35 cellular contexts compared by ENCODE assay signal in genomic region chr3:148262980-148263379, GRCh38.
"Had no signal": no experiment of that assay in that cellular context is flagged by ENCODE, and none has a peak within 500 bp of the region (broad histone marks: within the 10 kb centered on the region; RNA-seq: fewer than 3 reads in every experiment).

No MANE protein-coding gene starts in this region.

- H3K4me3 ChIP-seq: ascending aorta, breast epithelium had no signal

- H3K9me3 Mint-ChIP-seq: activated B cell treated with CpG ODN at 0.5 μM for 24 hours; activated CD4-positive, alpha-beta T cell treated with anti-CD3 and anti-CD28 coated beads, Interleukin-2, amount 10 ng/mL, durations not matched to agents 24 days and 14 days; activated naive CD4-positive, alpha-beta T cell treated with anti-CD3 and anti-CD28 coated beads, Interleukin-2, amount 10 ng/mL, durations not matched to agents 7 days and 5 days had no signal

- H3K36me3 ChIP-seq: ascending aorta, breast epithelium had no signal

- H3K4me1 Mint-ChIP-seq: activated B cell treated with CpG ODN at 0.5 μM for 24 hours; activated CD4-positive, alpha-beta memory T cell treated with anti-CD3 and anti-CD28 coated beads, Interleukin-2, amount 10 ng/mL, durations not matched to agents 7 days and 5 days; activated CD4-positive, alpha-beta T cell treated with anti-CD3 and anti-CD28 coated beads, Interleukin-2, amount 10 ng/mL, durations not matched to agents 24 days and 14 days; activated CD8-positive, alpha-beta memory T cell treated with anti-CD3 and anti-CD28 coated beads, Interleukin-2, amount 10 ng/mL, durations not matched to agents 7 days and 5 days; activated naive CD4-positive, alpha-beta T cell treated with anti-CD3 and anti-CD28 coated beads, Interleukin-2, amount 10 ng/mL, durations not matched to agents 7 days and 5 days; activated naive CD4-positive, alpha-beta T cell treated with anti-CD3 and anti-CD28 coated beads, Interleukin-2, amount 50 U/mL, for 24 hours; activated naive CD8-positive, alpha-beta T cell treated with anti-CD3 and anti-CD28 coated beads, Interleukin-2, amount 10 ng/mL, durations not matched to agents 7 days and 5 days; activated naive CD8-positive, alpha-beta T cell treated with anti-CD3 and anti-CD28 coated beads, Interleukin-2, amount 50 U/mL, for 24 hours had no signal

- H3K4me1 ChIP-seq: ascending aorta, breast epithelium had no signal

- H3K27ac Mint-ChIP-seq: activated B cell treated with CpG ODN at 0.5 μM for 24 hours; activated CD4-positive, alpha-beta memory T cell treated with anti-CD3 and anti-CD28 coated beads, Interleukin-2, amount 10 ng/mL, durations not matched to agents 7 days and 5 days; activated CD4-positive, alpha-beta T cell treated with anti-CD3 and anti-CD28 coated beads, Interleukin-2, amount 10 ng/mL, durations not matched to agents 24 days and 14 days; activated CD8-positive, alpha-beta memory T cell treated with anti-CD3 and anti-CD28 coated beads, Interleukin-2, amount 10 ng/mL, durations not matched to agents 7 days and 5 days; activated CD8-positive, alpha-beta T cell treated with anti-CD3 and anti-CD28 coated beads, Interleukin-2, amount 10 ng/mL, durations not matched to agents 7 days and 5 days; activated naive CD4-positive, alpha-beta T cell treated with anti-CD3 and anti-CD28 coated beads, Interleukin-2, amount 10 ng/mL, durations not matched to agents 7 days and 5 days; activated naive CD4-positive, alpha-beta T cell treated with anti-CD3 and anti-CD28 coated beads, Interleukin-2, amount 50 U/mL, for 24 hours; activated naive CD8-positive, alpha-beta T cell; activated naive CD8-positive, alpha-beta T cell treated with anti-CD3 and anti-CD28 coated beads, Interleukin-2, amount 10 ng/mL, durations not matched to agents 7 days and 5 days; activated naive CD8-positive, alpha-beta T cell treated with anti-CD3 and anti-CD28 coated beads, Interleukin-2, amount 50 U/mL, for 24 hours; activated T-cell treated with anti-CD3 and anti-CD28 coated beads, Interleukin-2, amount 50 U/mL, for 24 hours; activated T-helper 2 cell treated with anti-CD3 and anti-CD28 coated beads, Interferon-gamma antibody, Interleukin-2, Interleukin-4, amounts not matched to agents 10 μg/mL and 5 μg/mL and 100 μg/mL, durations not matched to agents 14 hours and 24 hours and 36 hours; brain; T-helper 1 cell treated with Interleukin-12 subunit alpha and Interleukin-12 subunit beta and Interleukin-4 antibody, amounts not matched to agents 30 μg/mL and 1 μg/mL, for 36 hours; T-helper 2 cell treated with Interferon-gamma antibody and Interleukin-4, amounts not matched to agents 5 μg/mL and 100 μg/mL, for 36 hours had no signal

- ATAC-seq: activated CD8-positive, alpha-beta memory T cell treated with anti-CD3 and anti-CD28 coated beads, Interleukin-2, amount 10 ng/mL, durations not matched to agents 7 days and 5 days; activated CD8-positive, alpha-beta T cell treated with anti-CD3 and anti-CD28 coated beads, Interleukin-2, amount 10 ng/mL, durations not matched to agents 7 days and 5 days; activated naive CD8-positive, alpha-beta T cell treated with anti-CD3 and anti-CD28 coated beads, Interleukin-2, amount 50 U/mL, for 24 hours had no signal

- H3K9me3 ChIP-seq: ascending aorta, breast epithelium had no signal

- H3K27ac ChIP-seq: ascending aorta, breast epithelium, VCaP had no signal

- H3K27me3 Mint-ChIP-seq: activated B cell treated with CpG ODN at 0.5 μM for 24 hours; activated CD4-positive, alpha-beta T cell treated with anti-CD3 and anti-CD28 coated beads, Interleukin-2, amount 10 ng/mL, durations not matched to agents 24 days and 14 days; activated CD8-positive, alpha-beta memory T cell treated with anti-CD3 and anti-CD28 coated beads, Interleukin-2, amount 10 ng/mL, durations not matched to agents 7 days and 5 days; activated naive CD4-positive, alpha-beta T cell treated with anti-CD3 and anti-CD28 coated beads, Interleukin-2, amount 10 ng/mL, durations not matched to agents 7 days and 5 days; activated naive CD4-positive, alpha-beta T cell treated with anti-CD3 and anti-CD28 coated beads, Interleukin-2, amount 50 U/mL, for 24 hours; activated naive CD8-positive, alpha-beta T cell; activated naive CD8-positive, alpha-beta T cell treated with anti-CD3 and anti-CD28 coated beads, Interleukin-2, amount 10 ng/mL, durations not matched to agents 7 days and 5 days; activated naive CD8-positive, alpha-beta T cell treated with anti-CD3 and anti-CD28 coated beads, Interleukin-2, amount 50 U/mL, for 24 hours; activated T-cell treated with anti-CD3 and anti-CD28 coated beads, Interleukin-2, amount 50 U/mL, for 24 hours; brain had no signal

- FAIRE-seq: TTC549 had no signal

- DNase-seq: activated B cell treated with CpG ODN at 0.5 μM for 24 hours; activated CD4-positive, alpha-beta memory T cell treated with anti-CD3 and anti-CD28 coated beads, Interleukin-2, amount 10 ng/mL, durations not matched to agents 7 days and 5 days; activated CD4-positive, alpha-beta T cell treated with anti-CD3 and anti-CD28 coated beads for 4 hours; activated CD4-positive, alpha-beta T cell treated with anti-CD3 and anti-CD28 coated beads, Interleukin-2, amount 10 ng/mL, durations not matched to agents 24 days and 14 days; activated CD4-positive, alpha-beta T cell treated with anti-CD3 and anti-CD28 coated beads, Interleukin-2, amount 50 U/mL, for 1 hour; activated CD4-positive, alpha-beta T cell treated with anti-CD3 and anti-CD28 coated beads, Interleukin-2, amount 50 U/mL, for 4 hours; activated CD4-positive, CD25-positive, alpha-beta regulatory T cell treated with anti-CD3 and anti-CD28 coated beads, Interleukin-2, amount 50 U/mL, for 72 hours; activated CD8-positive, alpha-beta memory T cell treated with anti-CD3 and anti-CD28 coated beads for 24 hours; activated CD8-positive, alpha-beta memory T cell treated with anti-CD3 and anti-CD28 coated beads, Interleukin-2, amount 10 ng/mL, durations not matched to agents 7 days and 5 days; activated CD8-positive, alpha-beta memory T cell treated with anti-CD3 and anti-CD28 coated beads, Interleukin-2, amount 50 U/mL, for 48 hours; activated CD8-positive, alpha-beta T cell treated with anti-CD3 and anti-CD28 coated beads, Interleukin-2, amount 10 ng/mL, durations not matched to agents 7 days and 5 days; activated effector memory CD4-positive, alpha-beta T cell treated with Interleukin-2 at 50 U/mL for 16 hours; activated gamma-delta T cell; activated naive CD4-positive, alpha-beta T cell treated with anti-CD3 and anti-CD28 coated beads, Interleukin-2, amount 10 ng/mL, durations not matched to agents 7 days and 5 days; activated naive CD4-positive, alpha-beta T cell treated with Interleukin-2 at 50 U/mL for 16 hours; activated naive CD8-positive, alpha-beta T cell treated with anti-CD3 and anti-CD28 coated beads, Interleukin-2, amount 10 ng/mL, durations not matched to agents 7 days and 5 days; activated naive CD8-positive, alpha-beta T cell treated with anti-CD3 and anti-CD28 coated beads, Interleukin-2, amount 50 U/mL, for 24 hours; activated T-cell treated with anti-CD3 and anti-CD28 coated beads, Interleukin-2, amount 50 U/mL, for 24 hours; activated T-cell treated with anti-CD3 and anti-CD28 coated beads, Interleukin-2, amount 50 U/mL, for 48 hours; amygdala; anterior cingulate cortex; central memory CD4-positive, alpha-beta T cell; T-helper 1 cell; T-helper 2 cell; T-helper 9 cell had no signal

- H3K36me3 Mint-ChIP-seq: activated CD8-positive, alpha-beta memory T cell treated with anti-CD3 and anti-CD28 coated beads, Interleukin-2, amount 10 ng/mL, durations not matched to agents 7 days and 5 days; activated naive CD4-positive, alpha-beta T cell treated with anti-CD3 and anti-CD28 coated beads, Interleukin-2, amount 10 ng/mL, durations not matched to agents 7 days and 5 days; activated naive CD4-positive, alpha-beta T cell treated with anti-CD3 and anti-CD28 coated beads, Interleukin-2, amount 50 U/mL, for 24 hours; activated naive CD8-positive, alpha-beta T cell; activated naive CD8-positive, alpha-beta T cell treated with anti-CD3 and anti-CD28 coated beads, Interleukin-2, amount 10 ng/mL, durations not matched to agents 7 days and 5 days; brain had no signal

- H3K4me3 Mint-ChIP-seq: activated B cell treated with CpG ODN at 0.5 μM for 24 hours; activated CD4-positive, alpha-beta memory T cell treated with anti-CD3 and anti-CD28 coated beads, Interleukin-2, amount 10 ng/mL, durations not matched to agents 7 days and 5 days; activated CD4-positive, alpha-beta T cell treated with anti-CD3 and anti-CD28 coated beads, Interleukin-2, amount 10 ng/mL, durations not matched to agents 24 days and 14 days; activated CD8-positive, alpha-beta memory T cell treated with anti-CD3 and anti-CD28 coated beads, Interleukin-2, amount 10 ng/mL, durations not matched to agents 7 days and 5 days; activated CD8-positive, alpha-beta T cell treated with anti-CD3 and anti-CD28 coated beads, Interleukin-2, amount 10 ng/mL, durations not matched to agents 7 days and 5 days; activated naive CD4-positive, alpha-beta T cell treated with anti-CD3 and anti-CD28 coated beads, Interleukin-2, amount 10 ng/mL, durations not matched to agents 7 days and 5 days; activated naive CD4-positive, alpha-beta T cell treated with anti-CD3 and anti-CD28 coated beads, Interleukin-2, amount 50 U/mL, for 24 hours; activated naive CD8-positive, alpha-beta T cell; activated naive CD8-positive, alpha-beta T cell treated with anti-CD3 and anti-CD28 coated beads, Interleukin-2, amount 10 ng/mL, durations not matched to agents 7 days and 5 days; activated naive CD8-positive, alpha-beta T cell treated with anti-CD3 and anti-CD28 coated beads, Interleukin-2, amount 50 U/mL, for 24 hours; activated T-cell treated with anti-CD3 and anti-CD28 coated beads, Interleukin-2, amount 50 U/mL, for 24 hours; brain; T-helper 1 cell treated with Interleukin-12 subunit alpha and Interleukin-12 subunit beta and Interleukin-4 antibody, amounts not matched to agents 30 μg/mL and 1 μg/mL, for 36 hours; T-helper 2 cell treated with Interferon-gamma antibody and Interleukin-4, amounts not matched to agents 5 μg/mL and 100 μg/mL, for 36 hours had no signal

- H3K27me3 ChIP-seq: ascending aorta, breast epithelium had no signal
